In the genomic region with DNA sequence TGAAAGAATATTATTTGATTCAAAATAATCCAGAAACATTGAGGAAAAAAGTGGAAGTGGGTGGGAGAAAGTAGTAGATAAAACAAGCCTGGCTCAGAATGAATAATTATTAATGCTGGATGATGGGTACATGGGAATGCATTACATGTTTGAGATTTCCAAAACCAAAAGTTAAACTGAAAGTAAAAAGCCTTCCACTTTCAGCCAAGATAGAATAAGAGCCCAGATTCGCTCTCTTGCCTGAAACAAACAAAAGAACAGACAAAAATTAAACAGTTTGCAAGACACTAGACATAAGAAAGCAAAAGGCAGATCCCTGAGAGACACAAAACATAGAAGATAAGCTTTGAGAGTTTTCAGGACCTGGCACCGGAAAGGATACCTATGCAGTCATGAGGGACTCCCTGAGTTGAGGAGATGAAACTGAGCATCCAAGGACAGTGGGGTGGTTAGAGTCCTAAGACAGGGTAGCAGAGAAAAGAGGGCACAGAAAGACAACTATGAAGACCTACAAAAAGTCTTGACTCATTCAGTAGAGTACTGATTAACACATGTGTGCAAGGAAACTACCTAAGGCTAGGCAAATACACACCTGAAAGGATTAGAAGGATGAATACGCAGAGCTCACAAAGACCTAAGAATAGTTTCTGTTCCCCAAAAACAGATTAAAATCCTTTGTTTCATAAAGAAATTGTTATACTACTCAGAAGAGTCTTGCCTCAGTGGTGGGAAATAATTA, we compare ENCODE assay signal across 9 cellular contexts. TPM values are rescaled to one million over a fixed set of nuclear protein-coding genes. Genes with fewer than 3 reads are reported as not detected.
DNase-seq lines count a peak whose midpoint lies in the region; ATAC-seq lines count a peak whose summit lies in the region.
"Had no signal": no experiment of that assay in that cellular context is flagged by ENCODE, and none has a peak within 500 bp of the region (broad histone marks: within the 10 kb centered on the region; RNA-seq: fewer than 3 reads in every experiment).

No MANE protein-coding gene starts in this region.

- H3K4me1 ChIP-seq in Karpas-422 (ENCODE audit: low read length): peaks cover 58% of the 10 kb centered on the region

- H3K27ac Mint-ChIP-seq in naive B cell: peak overlapping the region; percentile 3 to 81 (median 14)
- H3K27ac Mint-ChIP-seq: dendritic cell treated with granulocyte-macrophage colony-stimulating factor and Interleukin-4, amounts not matched to agents 40 ng/mL and 50 ng/mL, for 4 days had no signal

- peak overlapping the region; percentile 67 for H3K9ac ChIP-seq in Karpas-422 (ENCODE audit: low read length)

- peak overlapping the region; percentile 78 for H3K4me2 ChIP-seq in Karpas-422 (ENCODE audit: low read depth, low read length, poor library complexity, severe bottlenecking)

- H3K27ac ChIP-seq in Karpas-422 (ENCODE audit: low read length): peak overlapping the region; percentile 97

- no peaks in the 10 kb centered on the region for H3K27me3 ChIP-seq in Karpas-422 (ENCODE audit: low read length)

- ATAC-seq in GM18502 (IDR thresholded peaks at IDR 0.05; ENCODE audit: poor library complexity, unreplicated experiment): peak; percentile 89
- peak; percentile 89 for ATAC-seq in GM21529 (IDR thresholded peaks at IDR 0.05; ENCODE audit: unreplicated experiment)
- peak; percentile 74 to 78 for ATAC-seq in naive B cell (ENCODE audit: low read depth in 2 of 2)

- H3K9me3 Mint-ChIP-seq in naive B cell: peaks cover 0 to 2% (median 0%) of the 10 kb centered on the region in 7 donors
- H3K9me3 Mint-ChIP-seq: dendritic cell treated with granulocyte-macrophage colony-stimulating factor and Interleukin-4, amounts not matched to agents 40 ng/mL and 50 ng/mL, for 4 days had no signal

- peak overlapping the region in 7 of 8 donors; percentile 10 to 83 (median 47) for H3K4me3 Mint-ChIP-seq in naive B cell
- H3K4me3 Mint-ChIP-seq: dendritic cell treated with granulocyte-macrophage colony-stimulating factor and Interleukin-4, amounts not matched to agents 40 ng/mL and 50 ng/mL, for 4 days had no signal

- DNase-seq in Karpas-422 (peak; percentile 75), naive B cell (no peak), NCI-H1694 (lab: John Stamatoyannopoulos, UW) (no peak), NCI-H526 (lab: John Stamatoyannopoulos, UW) (no peak), AG08396 (ENCODE audit: low spot score) (no peak)
- DNase-seq in activated effector memory CD4-positive, alpha-beta T cell treated with Interleukin-2 at 50 U/mL for 16 hours: no peak

- no peak overlapping the region for H2AFZ ChIP-seq in Karpas-422 (ENCODE audit: low read length)

- H3K27me3 Mint-ChIP-seq in naive B cell: no peaks in the 10 kb centered on the region
- H3K27me3 Mint-ChIP-seq: dendritic cell treated with granulocyte-macrophage colony-stimulating factor and Interleukin-4, amounts not matched to agents 40 ng/mL and 50 ng/mL, for 4 days had no signal

- peaks cover 72% of the 10 kb centered on the region for H3K79me2 ChIP-seq in Karpas-422 (ENCODE audit: low read length)

- H3K9me3 ChIP-seq in Karpas-422 (ENCODE audit: low read length): no peaks in the 10 kb centered on the region

- H3K4me1 Mint-ChIP-seq in naive B cell: peaks cover 17 to 20% (median 17%) of the 10 kb centered on the region in 3 donors

- H3K4me3 ChIP-seq in Karpas-422 (ENCODE audit: low read length): peak overlapping the region; percentile 58

- no peaks in the 10 kb centered on the region for H4K20me1 ChIP-seq in Karpas-422 (ENCODE audit: insufficient read depth, low read depth, low read length)

- no peaks in the 10 kb centered on the region for H3K9me2 ChIP-seq in Karpas-422 (replicated peaks; ENCODE audit: insufficient read depth, low read length)

- peaks cover 35% of the 10 kb centered on the region for H3K36me3 ChIP-seq in Karpas-422 (ENCODE audit: insufficient read depth, low read length)

- peaks cover 5 to 9% of the 10 kb centered on the region in 2 donors for H3K36me3 Mint-ChIP-seq in naive B cell

RNA-seq across cellular contexts. Expression of a gene that starts 54.1 kb away (rescaled TPM):
- 42.4 and 102 TPM in 2 replicates for total RNA-seq in Karpas-422 (2014; rRNA removed; shearing (Covaris generic); ENCODE audit: low replicate concordance)
- polyA plus RNA-seq in naive B cell (ENCODE audit: low read depth in 6 of 6): 1 to 10 TPM; 4.0 to 7.7 (median 6.5) TPM
